ENCODE assay signal across 8 cellular contexts in the genomic region with DNA sequence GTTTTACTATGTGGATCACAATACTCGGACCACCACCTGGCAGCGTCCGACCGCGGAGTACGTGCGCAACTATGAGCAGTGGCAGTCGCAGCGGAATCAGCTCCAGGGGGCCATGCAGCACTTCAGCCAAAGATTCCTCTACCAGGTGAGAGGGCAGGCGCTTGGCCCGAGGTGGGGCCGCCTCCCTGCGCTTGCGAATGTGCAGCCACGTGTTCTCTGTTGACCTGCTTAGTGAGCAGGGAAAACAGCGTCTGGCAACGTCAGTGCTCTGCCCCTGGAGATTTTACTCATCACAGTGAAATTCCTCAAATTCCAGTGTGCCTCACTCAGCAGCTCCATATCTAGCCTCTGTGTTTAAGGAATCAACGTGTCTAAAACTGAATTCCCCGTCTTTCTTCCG. TPM values are rescaled to one million over a fixed set of nuclear protein-coding genes. Genes with fewer than 3 reads are reported as not detected.
DNase-seq lines count a peak whose midpoint lies in the region; ATAC-seq and TF ChIP-seq lines count a peak whose summit lies in the region.

No MANE protein-coding gene starts in this region.

- H3K9me3 ChIP-seq in neural progenitor cell (ENCODE audit: low read depth) (no peaks in the 10 kb centered on the region), transverse colon (no peaks in the 10 kb centered on the region)

- no peaks in the 10 kb centered on the region for H3F3A ChIP-seq in neural progenitor cell (ENCODE audit: low read depth)

- TF ChIP-seq POLR2A in transverse colon (IDR thresholded peaks at IDR 0.05): no peak

- CTCF ChIA-PET in RWPE1 (lab: Yijun Ruan, JAX): interaction anchor here (1.2 kb wide), 1 partner anchor 13 kb away, joined by 4 read pairs; no protein-coding TSS in a partner anchor

- peak overlapping the region; percentile 19 for H3K4me2 ChIP-seq in neural progenitor cell

- H4K20me1 ChIP-seq in neural progenitor cell (ENCODE audit: low read depth): no peaks in the 10 kb centered on the region

- ATAC-seq in GM18519 (IDR thresholded peaks at IDR 0.05; ENCODE audit: low FRiP score, unreplicated experiment) (no peak), GM18858 (IDR thresholded peaks at IDR 0.05; ENCODE audit: unreplicated experiment) (no peak)

- H3K79me2 ChIP-seq in neural progenitor cell (ENCODE audit: low read depth): no peaks in the 10 kb centered on the region

- TF ChIP-seq EP300 in transverse colon (IDR thresholded peaks at IDR 0.05; ENCODE audit: low read depth): no peak

- H3K27me3 ChIP-seq in neural progenitor cell (no peaks in the 10 kb centered on the region), transverse colon (no peaks in the 10 kb centered on the region)

- no peaks in the 10 kb centered on the region for H3K9me3 Mint-ChIP-seq in neural progenitor cell

- H3K4me3 ChIP-seq in AG09309 (ENCODE audit: control insufficient read depth, low read depth, low read length) (peak overlapping the region; percentile 15; the same call in 1 of the 2 replicates), neural progenitor cell (no peak overlapping the region), transverse colon (no peak overlapping the region)

- DNase-seq in AG09309 (ENCODE audit: low read depth) (peak; percentile 92), RWPE1 (ENCODE audit: low spot score) (peak; percentile 87), fibroblast of peridontal ligament (ENCODE audit: extremely low read depth) (peak; percentile 99), neural progenitor cell (ENCODE audit: low spot score) (peak; percentile 76), transverse colon (no peak)
- no peak for DNase-seq in stimulated activated CD4-positive, alpha-beta T cell treated with anti-CD3 and anti-CD28 coated beads, Interleukin-15, amount 100 ng/mL, for 24 hours

- peaks cover 3% of the 10 kb centered on the region for H3K27me3 Mint-ChIP-seq in neural progenitor cell (ENCODE audit: insufficient read depth, low read depth)

- H3K36me3 ChIP-seq in neural progenitor cell: no peaks in the 10 kb centered on the region
- H3K36me3 ChIP-seq in transverse colon: no peaks in the 10 kb centered on the region

- in situ Hi-C loops in transverse colon (cut with MboI; ENCODE audit: low pct_ligation_motif_present in 1 of 4, low pct_unique_long_range_greater_than_20kb in 1 of 4, low sequenced_read_pairs in 3 of 4): no loop called here

- POLR2A ChIA-PET in RWPE1 (lab: Yijun Ruan, JAX; ENCODE audit: low non-redundant PET): no interaction called here

- WGBS in transverse colon (ENCODE audit: low coverage in 1 of 2), 2 donors: 57 to 80% methylated on average over 4 to 20 of the region's 20 CpGs

- intact Hi-C loops in transverse colon (cut with DNase I; ENCODE audit: low total_unique reads): no loop called here

- H3K4me1 Mint-ChIP-seq in neural progenitor cell: peaks cover 13% of the 10 kb centered on the region

- peaks cover 15% of the 10 kb centered on the region for H3K4me1 ChIP-seq in neural progenitor cell
- no peaks in the 10 kb centered on the region for H3K4me1 ChIP-seq in transverse colon

- H2AFZ ChIP-seq in neural progenitor cell (replicated peaks): no peak overlapping the region

- no peak overlapping the region for H3K4me3 Mint-ChIP-seq in neural progenitor cell

- TF ChIP-seq CTCF in AG09309 (IDR thresholded peaks at IDR 0.05; ENCODE audit: control insufficient read depth, insufficient read depth, low read depth, low read length, missing control alignments) (no peak), RWPE1 (conservative IDR thresholded peaks at IDR 0.05; ENCODE audit: low read depth) (no peak), neural progenitor cell (IDR thresholded peaks at IDR 0.05) (no peak), transverse colon (IDR thresholded peaks at IDR 0.05) (no peak)

- peak overlapping the region; percentile 20 for H3K27ac Mint-ChIP-seq in neural progenitor cell

- H3K9ac ChIP-seq in neural progenitor cell: no peak overlapping the region

- peaks cover 3% of the 10 kb centered on the region for H3K36me3 Mint-ChIP-seq in neural progenitor cell

- H3K27ac ChIP-seq in RWPE1 (peak overlapping the region; percentile 71), neural progenitor cell (no peak overlapping the region), transverse colon (no peak overlapping the region)

RNA-seq across cellular contexts. Expression of a gene that starts 33.4 kb away (rescaled TPM):
- total RNA-seq in neural progenitor cell (ENCODE audit: low replicate concordance) (5.9 and 14.5 TPM in 2 replicates), transverse colon (1 to 10 TPM in 3 of 4 donors, under 1 TPM in 1; 0.40 to 7.8 (median 3.2) TPM)

Comparison
In these comparisons a context has a peak if more than half of its experiments do, and no peak if none do; other contexts are left out.
1. DNase-seq: peak in AG09309 (single experiment), RWPE1 (single experiment), fibroblast of peridontal ligament (single experiment) and neural progenitor cell (single experiment); none in stimulated activated CD4-positive, alpha-beta T cell treated with anti-CD3 and anti-CD28 coated beads, Interleukin-15, amount 100 ng/mL, for 24 hours (single experiment) and transverse colon (single experiment).